ENCODE assay signal across 11 cellular contexts in the genomic region with DNA sequence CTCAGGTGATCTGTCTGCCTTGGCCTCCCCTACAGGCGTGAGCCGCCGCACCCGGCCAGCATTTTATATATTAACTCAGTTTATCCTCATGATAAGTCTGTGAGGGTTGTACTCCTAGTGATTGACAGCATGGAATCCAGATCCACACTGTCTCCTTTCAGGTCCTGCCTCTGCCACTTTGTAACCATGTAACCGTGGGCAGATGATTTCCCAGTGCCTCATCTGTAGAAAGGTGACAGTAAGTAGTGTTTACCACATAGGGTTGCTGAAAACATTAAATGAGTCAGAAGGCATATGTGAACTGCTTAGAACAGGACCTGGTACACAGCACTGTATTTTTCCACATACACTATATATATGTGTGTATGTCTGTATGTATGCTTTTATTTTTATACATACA. TPM values are rescaled to one million over a fixed set of nuclear protein-coding genes. Genes with fewer than 3 reads are reported as not detected.
DNase-seq lines count a peak whose midpoint lies in the region; ATAC-seq, FAIRE-seq and TF ChIP-seq lines count a peak whose summit lies in the region.
"Had no signal": no experiment of that assay in that cellular context is flagged by ENCODE, and none has a peak within 500 bp of the region (broad histone marks: within the 10 kb centered on the region; RNA-seq: fewer than 3 reads in every experiment).

No MANE protein-coding gene starts in this region.

- no peaks in the 10 kb centered on the region for H3K9me3 ChIP-seq in keratinocyte (ENCODE audit: control insufficient read depth, low read depth, low read length)
- no peaks in the 10 kb centered on the region for H3K9me3 ChIP-seq in vagina
- no peaks in the 10 kb centered on the region for H3K9me3 ChIP-seq in WERI-Rb-1 (ENCODE audit: severe bottlenecking)
- H3K9me3 ChIP-seq: tibial nerve had no signal

- TF ChIP-seq POLR2A in vagina (IDR thresholded peaks at IDR 0.05), result no peak

- H3K4me1 ChIP-seq in keratinocyte (ENCODE audit: control insufficient read depth, extremely low read depth, insufficient read depth, low read length), result peaks cover 18% of the 10 kb centered on the region
- H3K4me1 ChIP-seq in vagina, result peaks cover 54% of the 10 kb centered on the region

- H3K36me3 Mint-ChIP-seq in activated CD4-positive, alpha-beta memory T cell treated with anti-CD3 and anti-CD28 coated beads, Interleukin-2, amount 10 ng/mL, durations not matched to agents 7 days and 5 days (ENCODE audit: low read depth), result peaks cover 10% of the 10 kb centered on the region

- H3K79me2 ChIP-seq in keratinocyte (ENCODE audit: control insufficient read depth, insufficient read depth, low read length), result peaks cover 59% of the 10 kb centered on the region

- H3K27ac Mint-ChIP-seq in activated CD4-positive, alpha-beta memory T cell treated with anti-CD3 and anti-CD28 coated beads, Interleukin-2, amount 10 ng/mL, durations not matched to agents 7 days and 5 days, result no peak overlapping the region

- H3K27me3 Mint-ChIP-seq in activated CD4-positive, alpha-beta memory T cell treated with anti-CD3 and anti-CD28 coated beads, Interleukin-2, amount 10 ng/mL, durations not matched to agents 7 days and 5 days, result no peaks in the 10 kb centered on the region

- H3K4me3 Mint-ChIP-seq in activated CD4-positive, alpha-beta memory T cell treated with anti-CD3 and anti-CD28 coated beads, Interleukin-2, amount 10 ng/mL, durations not matched to agents 7 days and 5 days, result peak overlapping the region; percentile 70

- POLR2A ChIA-PET in activated CD4-positive, alpha-beta memory T cell treated with anti-CD3 and anti-CD28 coated beads, Interleukin-2, amount 10 ng/mL, durations not matched to agents 7 days and 5 days (lab: Charles Lee), result no interaction called here

- intact Hi-C loops in vagina (cut with DNase I), result no loop called here

- H3K36me3 ChIP-seq in keratinocyte (ENCODE audit: control insufficient read depth in 2 of 2, extremely low read depth in 1 of 2, insufficient read depth in 2 of 2, low read length in 2 of 2), result peaks cover 0 to 4% of the 10 kb centered on the region in 2 experiments
- H3K36me3 ChIP-seq in vagina, result peaks cover 0 to under 1% of the 10 kb centered on the region in 2 donors
- H3K36me3 ChIP-seq in WERI-Rb-1, result no peaks in the 10 kb centered on the region
- H3K36me3 ChIP-seq: tibial nerve had no signal

- H3K4me2 ChIP-seq in keratinocyte (ENCODE audit: control insufficient read depth, extremely low read depth, insufficient read depth, low read depth, low read length), result peak overlapping the region; percentile 80

- H3K27me3 ChIP-seq in keratinocyte (ENCODE audit: control insufficient read depth, extremely low read depth, insufficient read depth, low read length) (no peaks in the 10 kb centered on the region), vagina (no peaks in the 10 kb centered on the region), WERI-Rb-1 (ENCODE audit: insufficient read depth, low read depth, severe bottlenecking) (no peaks in the 10 kb centered on the region)
- H3K27me3 ChIP-seq: tibial nerve had no signal

- peak overlapping the region in 2 of 3 experiments; percentile 11 for H3K4me3 ChIP-seq in keratinocyte (ENCODE audit: control insufficient read depth in 2 of 3, extremely low read depth in 1 of 3, insufficient read depth in 2 of 3, low read depth in 1 of 3, low read length in 3 of 3)
- peak overlapping the region in 1 of 2 donors; percentile 83 for H3K4me3 ChIP-seq in vagina
- no peak overlapping the region for H3K4me3 ChIP-seq in WERI-Rb-1 (ENCODE audit: low read depth, low read length)

- TF ChIP-seq CTCF in keratinocyte (optimal IDR thresholded peaks at IDR 0.05 in 1 of 3, IDR thresholded peaks at IDR 0.05 in 1 of 3, conservative IDR thresholded peaks at IDR 0.05 in 1 of 3; ENCODE audit: extremely low read depth in 1 of 3, insufficient read depth in 2 of 3, low read length in 3 of 3) (no peak), vagina (IDR thresholded peaks at IDR 0.05) (no peak), WERI-Rb-1 (IDR thresholded peaks at IDR 0.05; ENCODE audit: low read depth, low read length) (no peak)

- CTCF ChIA-PET in activated CD4-positive, alpha-beta memory T cell treated with anti-CD3 and anti-CD28 coated beads, Interleukin-2, amount 10 ng/mL, durations not matched to agents 7 days and 5 days (lab: Charles Lee), result no interaction called here

- no peak overlapping the region for H2AFZ ChIP-seq in keratinocyte (ENCODE audit: control insufficient read depth, low read length)

- dilution Hi-C loops in keratinocyte (cut with MboI; ENCODE audit: extremely low pct_ligation_motif_present, low sequenced_read_pairs), result no loop called here

- no peak overlapping the region for H3K9ac ChIP-seq in keratinocyte (ENCODE audit: control insufficient read depth, extremely low read depth, insufficient read depth, low read length)

- ATAC-seq in GM21381 (IDR thresholded peaks at IDR 0.05; ENCODE audit: unreplicated experiment), result no peak

- H4K20me1 ChIP-seq in keratinocyte (ENCODE audit: control insufficient read depth, extremely low read depth, insufficient read depth, low read length), result peaks cover 3% of the 10 kb centered on the region

- no peak overlapping the region for H3K27ac ChIP-seq in keratinocyte (ENCODE audit: control insufficient read depth, insufficient read depth, low read length)
- H3K27ac ChIP-seq in vagina, result peak overlapping the region; percentile 98
- no peak overlapping the region for H3K27ac ChIP-seq in WERI-Rb-1

- peaks cover 43% of the 10 kb centered on the region for H3K4me1 Mint-ChIP-seq in activated CD4-positive, alpha-beta memory T cell treated with anti-CD3 and anti-CD28 coated beads, Interleukin-2, amount 10 ng/mL, durations not matched to agents 7 days and 5 days

- H3K9me1 ChIP-seq in keratinocyte (ENCODE audit: control insufficient read depth, extremely low read depth, insufficient read depth, low read length), result peaks cover 2% of the 10 kb centered on the region

- DNase-seq in stimulated activated CD4-positive, alpha-beta T cell treated with anti-CD3 and anti-CD28 coated beads, Interleukin-1b, Interleukin-23, amount 100 ng/mL, for 48 hours, result peak; percentile 56
- DNase-seq in stimulated activated CD4-positive, alpha-beta T cell treated with anti-CD3 and anti-CD28 coated beads, Interleukin-2, amount 100 ng/mL, for 24 hours, result no peak
- no peak for DNase-seq in activated CD4-positive, alpha-beta memory T cell treated with anti-CD3 and anti-CD28 coated beads, Interleukin-2, amount 10 ng/mL, durations not matched to agents 7 days and 5 days
- DNase-seq in keratinocyte (ENCODE audit: low read depth, low spot score) (no peak), vagina (ENCODE audit: extremely low spot score in 2 of 2) (no peak), WERI-Rb-1 (no peak), cortex of kidney (lab: John Stamatoyannopoulos, UW) (no peak)
- DNase-seq: EL, NCI-H1105 treated with DMSO at 0.1 percent for 48 hours had no signal

- FAIRE-seq in keratinocyte (lab: Jason Lieb, UNC), result no peak

- no peaks in the 10 kb centered on the region for H3K9me3 Mint-ChIP-seq in activated CD4-positive, alpha-beta memory T cell treated with anti-CD3 and anti-CD28 coated beads, Interleukin-2, amount 10 ng/mL, durations not matched to agents 7 days and 5 days

RNA-seq across cellular contexts. Expression of a gene that starts 2.4 kb away (rescaled TPM):
- total RNA-seq in activated CD4-positive, alpha-beta memory T cell treated with anti-CD3 and anti-CD28 coated beads, Interleukin-2, amount 10 ng/mL, durations not matched to agents 7 days and 5 days, result 10 to 100 TPM; 41.7 to 45.1 TPM
- polyA plus RNA-seq in keratinocyte, result 34.0 to 48.0 TPM (median 35.6 TPM) in 3 replicates
- polyA plus RNA-seq in keratinocyte (2011; ENCODE audit: low read depth), result 67.5 TPM
- 26.6 and 50.9 TPM in 2 replicates for polyA plus RNA-seq in keratinocyte (2011; cell fraction: cytosol; rRNA removed)
- 16.9 and 24.3 TPM in 2 replicates for polyA plus RNA-seq in keratinocyte (2011; cell fraction: nucleus; rRNA removed)
- 42.3 and 49.7 TPM in 2 replicates for polyA plus RNA-seq in keratinocyte (2012; ENCODE audit: low replicate concordance)
- 5.1 to 46.7 TPM (median 26.8 TPM) in 3 replicates for polyA minus RNA-seq in keratinocyte
- polyA minus RNA-seq in keratinocyte (2011; cell fraction: cytosol; rRNA and poly(A)+ RNA removed), result 55.6 TPM
- 9.5 and 21.3 TPM in 2 replicates for polyA minus RNA-seq in keratinocyte (2011; cell fraction: nucleus; rRNA and poly(A)+ RNA removed)
- total RNA-seq in vagina, result 44.0 TPM

RNA-seq across cellular contexts. Expression of a gene that starts 15.4 kb away (rescaled TPM):
- 10 to 100 TPM; 46.8 to 47.4 TPM for total RNA-seq in activated CD4-positive, alpha-beta memory T cell treated with anti-CD3 and anti-CD28 coated beads, Interleukin-2, amount 10 ng/mL, durations not matched to agents 7 days and 5 days
- 8.1 to 15.4 TPM (median 8.9 TPM) in 3 replicates for polyA plus RNA-seq in keratinocyte
- polyA plus RNA-seq in keratinocyte (2011; ENCODE audit: low read depth), result 5.6 TPM
- polyA plus RNA-seq in keratinocyte (2011; cell fraction: cytosol; rRNA removed), result 9.9 and 10.2 TPM in 2 replicates
- polyA plus RNA-seq in keratinocyte (2011; cell fraction: nucleus; rRNA removed), result 30.8 and 34.2 TPM in 2 replicates
- 11.2 and 12.9 TPM in 2 replicates for polyA plus RNA-seq in keratinocyte (2012; ENCODE audit: low replicate concordance)
- polyA minus RNA-seq in keratinocyte, result 22.1 to 34.5 TPM (median 33.8 TPM) in 3 replicates
- polyA minus RNA-seq in keratinocyte (2011; cell fraction: cytosol; rRNA and poly(A)+ RNA removed), result 16.1 TPM
- polyA minus RNA-seq in keratinocyte (2011; cell fraction: nucleus; rRNA and poly(A)+ RNA removed), result 30.1 and 36.6 TPM in 2 replicates
- total RNA-seq in vagina, result 48.6 TPM

RNA-seq across cellular contexts. Expression of a gene that starts 38.9 kb away (rescaled TPM):
- total RNA-seq in activated CD4-positive, alpha-beta memory T cell treated with anti-CD3 and anti-CD28 coated beads, Interleukin-2, amount 10 ng/mL, durations not matched to agents 7 days and 5 days, result 10 to 100 TPM; 58.5 to 65.8 TPM
- polyA plus RNA-seq in keratinocyte, result 31.6 to 50.2 TPM (median 47.4 TPM) in 3 replicates
- 16.5 TPM for polyA plus RNA-seq in keratinocyte (2011; ENCODE audit: low read depth)
- polyA plus RNA-seq in keratinocyte (2011; cell fraction: cytosol; rRNA removed), result 41.8 and 45.6 TPM in 2 replicates
- 47.2 and 69.4 TPM in 2 replicates for polyA plus RNA-seq in keratinocyte (2011; cell fraction: nucleus; rRNA removed)
- polyA plus RNA-seq in keratinocyte (2012; ENCODE audit: low replicate concordance), result 10.2 and 21.8 TPM in 2 replicates
- polyA minus RNA-seq in keratinocyte, result 58.4 to 112 TPM (median 77.9 TPM) in 3 replicates
- polyA minus RNA-seq in keratinocyte (2011; cell fraction: cytosol; rRNA and poly(A)+ RNA removed), result 21.1 TPM
- 49.9 and 88.2 TPM in 2 replicates for polyA minus RNA-seq in keratinocyte (2011; cell fraction: nucleus; rRNA and poly(A)+ RNA removed)
- total RNA-seq in vagina, result 99.0 TPM
